ENCODE assay signal across 1 cellular context in genomic region chr19:10644351-10645007, GRCh38.
TF ChIP-seq lines count a peak whose summit lies in the region.

No MANE protein-coding gene starts in this region.

TF ChIP-seq in endothelial cell of umbilical vein, 7 proteins besides CTCF, POLR2A, EP300 and RAD21:
- TF ChIP-seq FOS (IDR thresholded peaks at IDR 0.05; ENCODE audit: borderline replicate concordance, insufficient read depth, low read length) (no peak), JUN (IDR thresholded peaks at IDR 0.05; ENCODE audit: borderline replicate concordance, insufficient read depth, insufficient read length, low read depth) (no peak), MAX (IDR thresholded peaks at IDR 0.05; ENCODE audit: insufficient read depth, insufficient read length) (no peak), MYC (IDR thresholded peaks at IDR 0.05; ENCODE audit: low read depth, low read length) (no peak), EZH2 (IDR thresholded peaks at IDR 0.05; ENCODE audit: borderline replicate concordance, low read depth, low read length, severe bottlenecking) (no peak), GATA2 (IDR thresholded peaks at IDR 0.05; ENCODE audit: insufficient read depth, insufficient read length, low read depth, low read length) (no peak), POLR2AphosphoS5 (IDR thresholded peaks at IDR 0.05; ENCODE audit: insufficient read depth, low read depth, low read length) (no peak)
